ENCODE assay signal across 8 cellular contexts in the genomic region with DNA sequence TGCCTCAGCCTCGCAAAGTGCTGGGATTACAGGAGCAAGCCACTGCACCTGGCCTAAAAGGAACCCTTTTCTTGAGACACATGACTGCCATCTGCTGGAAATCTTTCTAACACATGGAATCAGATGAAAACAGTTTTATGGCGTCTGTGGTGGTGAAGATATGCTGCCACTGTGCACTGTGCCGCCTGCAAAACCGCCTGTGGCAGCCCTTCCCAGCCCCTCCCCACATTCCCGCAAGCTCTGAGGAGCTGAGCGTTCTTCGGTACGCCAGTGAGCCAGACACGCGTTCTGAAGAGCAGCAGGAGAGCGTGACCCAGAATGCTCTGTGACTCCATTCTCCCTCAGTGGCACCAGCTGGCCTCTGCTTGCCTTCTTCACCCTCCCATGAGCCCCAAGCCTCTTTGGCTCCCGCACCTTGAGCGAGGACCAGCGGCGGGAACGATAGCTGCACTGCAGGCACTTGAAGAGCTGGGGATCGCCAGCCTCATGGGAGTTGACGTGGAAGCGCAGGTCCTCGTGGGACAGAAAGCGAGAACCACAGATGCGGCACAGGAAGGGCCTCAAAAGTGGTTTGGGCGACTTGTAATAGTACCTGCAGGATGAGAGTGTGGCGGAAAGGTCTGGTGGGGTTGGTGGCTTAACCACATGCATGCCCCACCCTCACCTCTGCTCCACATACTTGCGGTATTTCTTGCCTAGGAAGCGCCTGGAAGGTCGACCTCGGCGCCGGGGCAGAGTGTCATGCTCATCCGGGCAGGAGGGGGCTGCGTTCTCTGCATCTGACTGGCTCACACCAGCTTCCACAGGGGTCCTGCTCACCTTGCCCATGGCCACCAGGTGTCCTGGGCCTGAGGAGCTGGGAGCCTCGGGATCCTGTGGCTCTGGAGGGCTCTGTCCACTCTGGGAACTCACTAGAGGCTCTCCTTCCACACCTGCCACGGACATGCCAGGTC. TPM values are rescaled to one million over a fixed set of nuclear protein-coding genes. Genes with fewer than 3 reads are reported as not detected.
A peak's percentile ranks its signal among the peaks of the same experiment; 100 is the strongest.
DNase-seq lines count a peak whose midpoint lies in the region; FAIRE-seq and TF ChIP-seq lines count a peak whose summit lies in the region.

No MANE protein-coding gene starts in this region.

- no peak for TF ChIP-seq POLR2A in GM12892 (IDR thresholded peaks at IDR 0.05; ENCODE audit: low read depth, low read length)

- H3K27me3 Mint-ChIP-seq in neural crest cell (ENCODE audit: low read depth) = no peaks in the 10 kb centered on the region

- peak; percentile 58 for TF ChIP-seq CTCF in neural crest cell (conservative IDR thresholded peaks at IDR 0.05)

- H3K36me3 Mint-ChIP-seq in neural crest cell (ENCODE audit: low read depth) = peaks cover 17% of the 10 kb centered on the region

- DNase-seq in A172 (ENCODE audit: low spot score) = peak; percentile 48
- peak; percentile 84 for DNase-seq in G401 (ENCODE audit: low spot score)
- peak; percentile 76 for DNase-seq in NCI-H2227 (lab: John Stamatoyannopoulos, UW; ENCODE audit: unreplicated experiment)
- DNase-seq in cerebellar cortex (ENCODE audit: low spot score) = peak; percentile 85
- no peak for DNase-seq in neural crest cell (ENCODE audit: low read depth, low spot score)
- no peak for DNase-seq in germinal center (ENCODE audit: low spot score)
- DNase-seq in GM12892 (ENCODE audit: insufficient read length) = no peak
- no peak for DNase-seq in amniotic stem cell (lab: John Stamatoyannopoulos, UW)

- no peaks in the 10 kb centered on the region for H3K9me3 Mint-ChIP-seq in neural crest cell

- no peak for FAIRE-seq in GM12892 (lab: Jason Lieb, UNC)

- in situ Hi-C loops in G401 (cut with HindIII; ENCODE audit: low sequenced_read_pairs) = no loop called here

- H3K4me1 Mint-ChIP-seq in neural crest cell = no peaks in the 10 kb centered on the region

- H3K27ac Mint-ChIP-seq in neural crest cell (ENCODE audit: unreplicated experiment) = no peak overlapping the region

- H3K4me3 Mint-ChIP-seq in neural crest cell = peak overlapping the region; percentile 68

RNA-seq across cellular contexts. Expression of a gene that starts 8.7 kb away (rescaled TPM):
- 11.3 and 11.5 TPM in 2 replicates for total RNA-seq in A172 (2014; rRNA removed; shearing (Covaris generic))
- 7.2 and 11.1 TPM in 2 replicates for total RNA-seq in G401 (2014; rRNA removed; shearing (Covaris generic))
- total RNA-seq in neural crest cell = 24.8 and 24.9 TPM in 2 replicates
- polyA plus RNA-seq in GM12892 (2012; ENCODE audit: missing spikeins) = 10.0 TPM

RNA-seq across cellular contexts. Expression of a gene that starts 28.9 kb away (rescaled TPM):
- 7.0 and 9.3 TPM in 2 replicates for total RNA-seq in A172 (2014; rRNA removed; shearing (Covaris generic))
- 11.6 and 17.7 TPM in 2 replicates for total RNA-seq in G401 (2014; rRNA removed; shearing (Covaris generic))
- total RNA-seq in neural crest cell = 36.4 and 36.5 TPM in 2 replicates
- 18.1 TPM for polyA plus RNA-seq in GM12892 (2012; ENCODE audit: missing spikeins)

RNA-seq across cellular contexts. Expression of a gene that starts 45.4 kb away (rescaled TPM):
- 0.26 and 0.71 TPM in 2 replicates for total RNA-seq in A172 (2014; rRNA removed; shearing (Covaris generic))
- total RNA-seq in G401 (2014; rRNA removed; shearing (Covaris generic)) = not detected in 2 replicates
- total RNA-seq in neural crest cell = not detected in 2 replicates
- polyA plus RNA-seq in GM12892 (2012; ENCODE audit: missing spikeins) = 0.15 TPM

RNA-seq across cellular contexts. Expression of a gene that starts 51.4 kb away (rescaled TPM):
- 2.1 and 3.9 TPM in 2 replicates for total RNA-seq in A172 (2014; rRNA removed; shearing (Covaris generic))
- 129 and 156 TPM in 2 replicates for total RNA-seq in G401 (2014; rRNA removed; shearing (Covaris generic))
- 56.6 and 61.0 TPM in 2 replicates for total RNA-seq in neural crest cell
- 12.6 TPM for polyA plus RNA-seq in GM12892 (2012; ENCODE audit: missing spikeins)

Comparison
In these comparisons a context has a peak if more than half of its experiments do, and no peak if none do; other contexts are left out.
1. DNase-seq: peak in A172 (single experiment), G401 (single experiment), NCI-H2227 (single experiment) and cerebellar cortex (single experiment); none in neural crest cell (single experiment), germinal center (single experiment), GM12892 (single experiment) and amniotic stem cell (single experiment).